In genomic region chr17:64741038-64741641, GRCh38 we compare ENCODE assay signal across 10 cellular contexts.
DNase-seq lines count a peak whose midpoint lies in the region; FAIRE-seq and TF ChIP-seq lines count a peak whose summit lies in the region.
"Had no signal": no experiment of that assay in that cellular context is flagged by ENCODE, and none has a peak within 500 bp of the region (broad histone marks: within the 10 kb centered on the region; RNA-seq: fewer than 3 reads in every experiment).

No MANE protein-coding gene starts in this region.

- no peaks in the 10 kb centered on the region for H3K27me3 Mint-ChIP-seq in brain
- H3K27me3 Mint-ChIP-seq in activated naive CD4-positive, alpha-beta T cell treated with anti-CD3 and anti-CD28 coated beads, Interleukin-2, amount 10 ng/mL, durations not matched to agents 7 days and 5 days, result peaks cover 9% of the 10 kb centered on the region

- CTCF ChIA-PET in activated naive CD4-positive, alpha-beta T cell treated with anti-CD3 and anti-CD28 coated beads, Interleukin-2, amount 10 ng/mL, durations not matched to agents 7 days and 5 days (lab: Charles Lee), result interaction anchor here (1.0 to 1.4 kb wide), 3 partner anchors 91 to 321 kb away, joined by 3 to 4 read pairs (median 3); no protein-coding TSS in a partner anchor

- peaks cover 39% of the 10 kb centered on the region for H3K4me1 ChIP-seq in skeletal muscle satellite cell (ENCODE audit: control insufficient read depth, insufficient read depth, low read length)

- H3K27ac Mint-ChIP-seq in brain, result peak overlapping the region in 4 of 5 experiments; percentile 34 to 91 (median 75)
- H3K27ac Mint-ChIP-seq in activated naive CD4-positive, alpha-beta T cell treated with anti-CD3 and anti-CD28 coated beads, Interleukin-2, amount 10 ng/mL, durations not matched to agents 7 days and 5 days, result no peak overlapping the region

- H3K27me3 ChIP-seq in skeletal muscle satellite cell (ENCODE audit: control insufficient read depth, insufficient read depth, low read length), result no peaks in the 10 kb centered on the region

- no peaks in the 10 kb centered on the region for H3K9me3 ChIP-seq in skeletal muscle satellite cell (replicated peaks; ENCODE audit: low read length)

- H3K36me3 Mint-ChIP-seq in brain, result no peaks in the 10 kb centered on the region
- H3K36me3 Mint-ChIP-seq in activated naive CD4-positive, alpha-beta T cell treated with anti-CD3 and anti-CD28 coated beads, Interleukin-2, amount 10 ng/mL, durations not matched to agents 7 days and 5 days, result no peaks in the 10 kb centered on the region

- peaks cover 31% of the 10 kb centered on the region for H3K4me1 Mint-ChIP-seq in brain
- H3K4me1 Mint-ChIP-seq in activated naive CD4-positive, alpha-beta T cell treated with anti-CD3 and anti-CD28 coated beads, Interleukin-2, amount 10 ng/mL, durations not matched to agents 7 days and 5 days, result peaks cover 18% of the 10 kb centered on the region

- peak overlapping the region; percentile 71 for H3K4me2 ChIP-seq in skeletal muscle satellite cell (ENCODE audit: low read length)

- H3K4me3 ChIP-seq in skeletal muscle satellite cell (ENCODE audit: low read length), result no peak overlapping the region

- peak overlapping the region; percentile 61 for H3K9ac ChIP-seq in skeletal muscle satellite cell (ENCODE audit: low read depth, low read length)

- TF ChIP-seq CTCF in brain (conservative IDR thresholded peaks at IDR 0.05) (no peak), GM20000 (IDR thresholded peaks at IDR 0.05; ENCODE audit: extremely low read depth, missing control alignments) (no peak)

- no peak for FAIRE-seq in HTR-8/SVneo (lab: Jason Lieb, UNC)

- no peaks in the 10 kb centered on the region for H3K36me3 ChIP-seq in skeletal muscle satellite cell (ENCODE audit: insufficient read depth, low read length)

- H3K4me3 Mint-ChIP-seq in brain, result peak overlapping the region in 3 of 5 experiments; percentile 25 to 50 (median 36)
- H3K4me3 Mint-ChIP-seq in activated naive CD4-positive, alpha-beta T cell treated with anti-CD3 and anti-CD28 coated beads, Interleukin-2, amount 10 ng/mL, durations not matched to agents 7 days and 5 days, result no peak overlapping the region

- no peaks in the 10 kb centered on the region for H3K9me3 Mint-ChIP-seq in brain
- H3K9me3 Mint-ChIP-seq in activated naive CD4-positive, alpha-beta T cell treated with anti-CD3 and anti-CD28 coated beads, Interleukin-2, amount 10 ng/mL, durations not matched to agents 7 days and 5 days, result no peaks in the 10 kb centered on the region

- peak; percentile 48 for DNase-seq in H4 (ENCODE audit: low spot score)
- DNase-seq in iris pigment epithelial cell (ENCODE audit: low read depth), result peak; percentile 49
- DNase-seq in GM20000 (ENCODE audit: low spot score), result no peak
- DNase-seq in activated T-cell treated with anti-CD3 and anti-CD28 coated beads, Interleukin-2, amount 50 U/mL, for 1 hour, result no peak
- DNase-seq in HTR-8/SVneo (ENCODE audit: insufficient read length, low spot score), result no peak
- DNase-seq in activated naive CD4-positive, alpha-beta T cell treated with anti-CD3 and anti-CD28 coated beads, Interleukin-2, amount 10 ng/mL, durations not matched to agents 7 days and 5 days, result no peak
- DNase-seq: GF-D8, SHP77 had no signal

Comparison
In these comparisons a context has a peak if more than half of its experiments do, and no peak if none do; other contexts are left out.
1. DNase-seq: peak in H4 (single experiment) and iris pigment epithelial cell (single experiment); none in GM20000 (single experiment), activated T-cell treated with anti-CD3 and anti-CD28 coated beads, Interleukin-2, amount 50 U/mL, for 1 hour (single experiment), HTR-8/SVneo (single experiment) and activated naive CD4-positive, alpha-beta T cell treated with anti-CD3 and anti-CD28 coated beads, Interleukin-2, amount 10 ng/mL, durations not matched to agents 7 days and 5 days (single experiment).